Comparison of ENCODE assay signal across 28 cellular contexts in the genomic region with DNA sequence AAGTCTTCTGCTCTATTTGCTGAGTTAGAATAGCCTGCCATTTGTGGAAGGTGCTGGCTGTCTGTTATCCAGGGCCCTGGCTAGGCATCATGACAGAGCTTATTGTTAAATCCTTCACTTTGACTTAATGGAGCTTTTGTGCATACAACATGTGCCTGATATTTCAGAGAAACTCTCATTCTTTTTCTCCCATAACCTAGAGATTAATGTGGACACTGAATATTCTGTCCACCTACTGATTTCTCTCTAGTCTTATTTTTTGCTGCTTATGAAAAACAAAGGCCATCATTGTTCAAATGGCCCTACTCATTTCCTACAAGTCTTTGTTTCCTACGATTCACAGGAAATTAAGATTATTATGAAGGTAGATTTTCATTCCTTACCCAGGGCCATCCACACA.
"Had no signal": no experiment of that assay in that cellular context is flagged by ENCODE, and none has a peak within 500 bp of the region (broad histone marks: within the 10 kb centered on the region; RNA-seq: fewer than 3 reads in every experiment).

No MANE protein-coding gene starts in this region.

- H3K4me3 ChIP-seq: ascending aorta, cardiac muscle cell had no signal

- H3K27ac ChIP-seq: ascending aorta, cardiac muscle cell, VCaP had no signal

- H3K4me1 ChIP-seq: ascending aorta had no signal

- H3K27me3 ChIP-seq: ascending aorta, cardiac muscle cell had no signal

- H3K9me3 ChIP-seq: ascending aorta had no signal

- DNase-seq: activated B cell treated with CpG ODN at 0.5 μM for 24 hours; activated CD4-positive, alpha-beta memory T cell treated with anti-CD3 and anti-CD28 coated beads, Interleukin-2, amount 10 ng/mL, durations not matched to agents 7 days and 5 days; activated CD4-positive, alpha-beta T cell treated with anti-CD3 and anti-CD28 coated beads for 48 hours; activated CD4-positive, alpha-beta T cell treated with anti-CD3 and anti-CD28 coated beads, Interleukin-2, amount 10 ng/mL, durations not matched to agents 7 days and 5 days; activated CD4-positive, alpha-beta T cell treated with anti-CD3 and anti-CD28 coated beads, Interleukin-2, amount 50 U/mL, for 48 hours; activated CD4-positive, CD25-positive, alpha-beta regulatory T cell treated with anti-CD3 and anti-CD28 coated beads, Interleukin-2, amount 50 U/mL, for 72 hours; activated CD8-positive, alpha-beta memory T cell treated with anti-CD3 and anti-CD28 coated beads for 24 hours; activated CD8-positive, alpha-beta memory T cell treated with anti-CD3 and anti-CD28 coated beads, Interleukin-2, amount 10 ng/mL, durations not matched to agents 7 days and 5 days; activated CD8-positive, alpha-beta memory T cell treated with anti-CD3 and anti-CD28 coated beads, Interleukin-2, amount 50 U/mL, for 48 hours; activated CD8-positive, alpha-beta T cell treated with anti-CD3 and anti-CD28 coated beads, Interleukin-2, amount 10 ng/mL, durations not matched to agents 7 days and 5 days; activated effector memory CD4-positive, alpha-beta T cell treated with Interleukin-2 at 50 U/mL for 16 hours; activated gamma-delta T cell; activated naive CD4-positive, alpha-beta T cell treated with anti-CD3 and anti-CD28 coated beads, Interleukin-2, amount 10 ng/mL, durations not matched to agents 7 days and 5 days; activated naive CD4-positive, alpha-beta T cell treated with Interleukin-2 at 50 U/mL for 16 hours; activated naive CD8-positive, alpha-beta T cell treated with anti-CD3 and anti-CD28 coated beads, Interleukin-2, amount 10 ng/mL, durations not matched to agents 7 days and 5 days; activated naive CD8-positive, alpha-beta T cell treated with anti-CD3 and anti-CD28 coated beads, Interleukin-2, amount 50 U/mL, for 24 hours; activated T-cell treated with anti-CD3 and anti-CD28 coated beads, Interleukin-2, amount 50 U/mL, for 24 hours; activated T-cell treated with anti-CD3 and anti-CD28 coated beads, Interleukin-2, amount 50 U/mL, for 48 hours; amygdala; anterior cingulate cortex; caudate nucleus; cerebellar nuclear complex; T-helper 1 cell; T-helper 2 cell; T-helper 9 cell had no signal

- H3K36me3 ChIP-seq: ascending aorta, cardiac muscle cell had no signal
